In the genomic region with DNA sequence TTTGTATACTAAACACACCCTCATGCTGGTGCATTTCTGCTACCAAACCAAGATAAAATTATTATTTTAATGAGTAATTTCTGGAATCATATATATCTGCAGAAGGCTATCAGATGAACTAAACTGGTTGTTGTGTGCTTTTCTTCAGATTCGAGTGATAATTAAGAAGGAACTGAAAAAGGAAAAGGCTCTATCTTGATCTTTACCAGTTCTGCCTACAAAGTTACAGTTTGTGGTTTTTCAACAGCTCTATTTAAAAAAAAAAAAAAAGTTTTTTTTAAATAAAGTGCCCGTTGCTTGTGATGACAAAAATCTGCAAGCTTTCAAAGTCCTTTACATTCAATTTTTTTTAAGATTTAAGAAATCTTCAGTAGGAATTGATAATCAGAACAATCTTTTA, we compare ENCODE assay signal across 1 cellular context.
TF ChIP-seq lines count a peak whose summit lies in the region.

No MANE protein-coding gene starts in this region.

TF ChIP-seq in SK-N-SH treated with all-trans-retinoic acid at 6 μM for 48 hours, 23 proteins besides CTCF, POLR2A, EP300 and RAD21 (continued from another document):
- TF ChIP-seq, protein P1, sequence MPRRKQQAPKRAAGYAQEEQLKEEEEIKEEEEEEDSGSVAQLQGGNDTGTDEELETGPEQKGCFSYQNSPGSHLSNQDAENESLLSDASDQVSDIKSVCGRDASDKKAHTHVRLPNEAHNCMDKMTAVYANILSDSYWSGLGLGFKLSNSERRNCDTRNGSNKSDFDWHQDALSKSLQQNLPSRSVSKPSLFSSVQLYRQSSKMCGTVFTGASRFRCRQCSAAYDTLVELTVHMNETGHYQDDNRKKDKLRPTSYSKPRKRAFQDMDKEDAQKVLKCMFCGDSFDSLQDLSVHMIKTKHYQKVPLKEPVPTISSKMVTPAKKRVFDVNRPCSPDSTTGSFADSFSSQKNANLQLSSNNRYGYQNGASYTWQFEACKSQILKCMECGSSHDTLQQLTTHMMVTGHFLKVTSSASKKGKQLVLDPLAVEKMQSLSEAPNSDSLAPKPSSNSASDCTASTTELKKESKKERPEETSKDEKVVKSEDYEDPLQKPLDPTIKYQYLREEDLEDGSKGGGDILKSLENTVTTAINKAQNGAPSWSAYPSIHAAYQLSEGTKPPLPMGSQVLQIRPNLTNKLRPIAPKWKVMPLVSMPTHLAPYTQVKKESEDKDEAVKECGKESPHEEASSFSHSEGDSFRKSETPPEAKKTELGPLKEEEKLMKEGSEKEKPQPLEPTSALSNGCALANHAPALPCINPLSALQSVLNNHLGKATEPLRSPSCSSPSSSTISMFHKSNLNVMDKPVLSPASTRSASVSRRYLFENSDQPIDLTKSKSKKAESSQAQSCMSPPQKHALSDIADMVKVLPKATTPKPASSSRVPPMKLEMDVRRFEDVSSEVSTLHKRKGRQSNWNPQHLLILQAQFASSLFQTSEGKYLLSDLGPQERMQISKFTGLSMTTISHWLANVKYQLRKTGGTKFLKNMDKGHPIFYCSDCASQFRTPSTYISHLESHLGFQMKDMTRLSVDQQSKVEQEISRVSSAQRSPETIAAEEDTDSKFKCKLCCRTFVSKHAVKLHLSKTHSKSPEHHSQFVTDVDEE (CRISPR knock-in tag; IDR thresholded peaks at IDR 0.05), result no peak
